In genomic region chr19:48123907-48124675, GRCh38 we compare ENCODE assay signal across 10 cellular contexts. TPM values are rescaled to one million over a fixed set of nuclear protein-coding genes. Genes with fewer than 3 reads are reported as not detected.
DNase-seq lines count a peak whose midpoint lies in the region; ATAC-seq and TF ChIP-seq lines count a peak whose summit lies in the region.
"Had no signal": no experiment of that assay in that cellular context is flagged by ENCODE, and none has a peak within 500 bp of the region (broad histone marks: within the 10 kb centered on the region; RNA-seq: fewer than 3 reads in every experiment).

No MANE protein-coding gene starts in this region.

- H3K27ac Mint-ChIP-seq in type B pancreatic cell, result peak overlapping the region; percentile 52
- H3K27ac Mint-ChIP-seq: dendritic cell treated with granulocyte-macrophage colony-stimulating factor and Interleukin-4, amounts not matched to agents 40 ng/mL and 50 ng/mL, for 4 days had no signal

- intact Hi-C loops in left cardiac atrium (cut with DNase I) (no loop called here), lower lobe of right lung (cut with DNase I) (no loop called here)

- H3K4me1 Mint-ChIP-seq in type B pancreatic cell (ENCODE audit: unreplicated experiment), result peaks cover 12% of the 10 kb centered on the region

- peaks cover 2% of the 10 kb centered on the region for H3K36me3 ChIP-seq in cardiac muscle cell
- peaks cover 42% of the 10 kb centered on the region for H3K36me3 ChIP-seq in lower lobe of right lung

- H3K4me3 ChIP-seq in cardiac muscle cell (no peak overlapping the region), lower lobe of right lung (no peak overlapping the region)

- peaks cover 41% of the 10 kb centered on the region for H3K36me3 Mint-ChIP-seq in type B pancreatic cell

- TF ChIP-seq CTCF in cardiac muscle cell (IDR thresholded peaks at IDR 0.05; ENCODE audit: low read depth, low read length) (peak; percentile 9), lower lobe of right lung (IDR thresholded peaks at IDR 0.05) (no peak), type B pancreatic cell (conservative IDR thresholded peaks at IDR 0.05) (peak; percentile 69)

- H3K4me1 ChIP-seq in cardiac muscle cell (ENCODE audit: low read depth) (no peaks in the 10 kb centered on the region), lower lobe of right lung (peaks cover 14% of the 10 kb centered on the region)

- H3K27me3 Mint-ChIP-seq in type B pancreatic cell, result no peaks in the 10 kb centered on the region
- H3K27me3 Mint-ChIP-seq: dendritic cell treated with granulocyte-macrophage colony-stimulating factor and Interleukin-4, amounts not matched to agents 40 ng/mL and 50 ng/mL, for 4 days had no signal

- H3K27ac ChIP-seq in cardiac muscle cell (no peak overlapping the region), angular gyrus (ENCODE audit: low read depth, low read length) (peak overlapping the region; percentile 70), lower lobe of right lung (peak overlapping the region; percentile 70)

- H3K9me3 ChIP-seq in cardiac muscle cell (ENCODE audit: low read depth), result no peaks in the 10 kb centered on the region
- no peaks in the 10 kb centered on the region for H3K9me3 ChIP-seq in lower lobe of right lung

- H3K27me3 ChIP-seq in cardiac muscle cell, result no peaks in the 10 kb centered on the region
- no peaks in the 10 kb centered on the region for H3K27me3 ChIP-seq in lower lobe of right lung (ENCODE audit: low read depth)

- no peak overlapping the region for H3K4me3 Mint-ChIP-seq in type B pancreatic cell
- H3K4me3 Mint-ChIP-seq: dendritic cell treated with granulocyte-macrophage colony-stimulating factor and Interleukin-4, amounts not matched to agents 40 ng/mL and 50 ng/mL, for 4 days had no signal

- ATAC-seq in left cardiac atrium, result no peak
- no peak for ATAC-seq in lower lobe of right lung
- ATAC-seq in HG02642 (IDR thresholded peaks at IDR 0.05; ENCODE audit: poor library complexity, unreplicated experiment), result no peak
- no peak for ATAC-seq in HG02678 (IDR thresholded peaks at IDR 0.05; ENCODE audit: unreplicated experiment)

- H3K9me3 Mint-ChIP-seq in type B pancreatic cell, result no peaks in the 10 kb centered on the region
- H3K9me3 Mint-ChIP-seq: dendritic cell treated with granulocyte-macrophage colony-stimulating factor and Interleukin-4, amounts not matched to agents 40 ng/mL and 50 ng/mL, for 4 days had no signal

- DNase-seq in cardiac muscle cell (ENCODE audit: low read depth in 1 of 2, low spot score in 1 of 2), result peak in 1 of 2 donors; percentile 58
- no peak for DNase-seq in left cardiac atrium
- no peak for DNase-seq in lower lobe of right lung
- DNase-seq in type B pancreatic cell (ENCODE audit: extremely low spot score, unreplicated experiment), result no peak
- no peak for DNase-seq in NCI-H1694 (lab: John Stamatoyannopoulos, UW)
- DNase-seq: OCI-M1 had no signal

RNA-seq across cellular contexts. Expression of gene PLA2G4C, which starts 13.5 kb away (rescaled TPM):
- total RNA-seq in cardiac muscle cell, result 1.5 and 4.5 TPM in 2 replicates
- 4.3 and 5.5 TPM in 2 replicates for polyA plus RNA-seq in cardiac muscle cell
- 10 to 100 TPM; 20.3 to 23.9 TPM for total RNA-seq in left cardiac atrium
- 11.2 TPM for total RNA-seq in lower lobe of right lung
- 1.1 and 3.2 TPM in 2 replicates for total RNA-seq in type B pancreatic cell (ENCODE audit: low replicate concordance)

RNA-seq across cellular contexts. Expression of gene LIG1, which starts 46.1 kb away (rescaled TPM):
- total RNA-seq in cardiac muscle cell (42.0 and 52.5 TPM in 2 replicates), left cardiac atrium (1 to 10 TPM; 5.8 to 7.4 TPM), lower lobe of right lung (18.4 TPM), type B pancreatic cell (ENCODE audit: low replicate concordance) (48.4 and 84.9 TPM in 2 replicates)
- polyA plus RNA-seq in cardiac muscle cell, result 53.3 and 57.2 TPM in 2 replicates

RNA-seq across cellular contexts. Expression of gene ZSWIM9, which starts 46.4 kb away (rescaled TPM):
- 7.0 and 7.8 TPM in 2 replicates for total RNA-seq in cardiac muscle cell
- 1.5 and 2.0 TPM in 2 replicates for polyA plus RNA-seq in cardiac muscle cell
- total RNA-seq in left cardiac atrium, result 1 to 10 TPM; 4.6 to 6.2 TPM
- 7.7 TPM for total RNA-seq in lower lobe of right lung
- 6.7 and 10.7 TPM in 2 replicates for total RNA-seq in type B pancreatic cell (ENCODE audit: low replicate concordance)
